Comparison of ENCODE assay signal across 17 cellular contexts in genomic region chr9:132773093-132773492, GRCh38.
"Had no signal": no experiment of that assay in that cellular context is flagged by ENCODE, and none has a peak within 500 bp of the region (broad histone marks: within the 10 kb centered on the region; RNA-seq: fewer than 3 reads in every experiment).

No MANE protein-coding gene starts in this region.

- H3K9me3 Mint-ChIP-seq: immature natural killer cell had no signal

- H3K79me2 ChIP-seq: parathyroid adenoma had no signal

- H3K4me3 Mint-ChIP-seq: activated T-cell treated with anti-CD3 and anti-CD28 coated beads, Interleukin-2, amount 50 U/mL, for 72 hours had no signal

- DNase-seq: activated CD4-positive, alpha-beta T cell treated with anti-CD3 and anti-CD28 coated beads, Interleukin-2, amount 50 U/mL, for 4 hours; activated gamma-delta T cell treated with Interleukin-2 at 50 U/mL for 16 hours; activated T-cell treated with anti-CD3 and anti-CD28 coated beads, Interleukin-2, amount 50 U/mL, for 72 hours; cerebellar nuclear complex; cortex of kidney; effector CD4-positive, alpha-beta T cell; immature natural killer cell; left ventricle myocardium superior; spleen; stimulated activated naive CD4-positive, alpha-beta T cell treated with Interleukin-2 at 50 U/mL for 16 hours; SW 1271; T1000; tibial artery had no signal

- H3K9me3 ChIP-seq: adrenal gland, breast epithelium, esophagus muscularis mucosa, tibial artery had no signal

- H3K9ac ChIP-seq: parathyroid adenoma had no signal

- H2AFZ ChIP-seq: parathyroid adenoma had no signal

- H3K4me3 ChIP-seq: adrenal gland, breast epithelium, esophagus muscularis mucosa, spleen, tibial artery had no signal

- H3K36me3 Mint-ChIP-seq: immature natural killer cell had no signal

- H3K27me3 ChIP-seq: adrenal gland, breast epithelium, spleen, tibial artery had no signal

- H3K27ac ChIP-seq: adrenal gland, breast epithelium, esophagus muscularis mucosa, parathyroid adenoma, spleen, tibial artery had no signal

- H3K27ac Mint-ChIP-seq: activated T-cell treated with anti-CD3 and anti-CD28 coated beads, Interleukin-2, amount 50 U/mL, for 72 hours had no signal

- H3K4me1 ChIP-seq: breast epithelium, parathyroid adenoma had no signal

- ATAC-seq: activated T-cell treated with anti-CD3 and anti-CD28 coated beads, Interleukin-2, amount 50 U/mL, for 72 hours; left ventricle myocardium superior had no signal
